ENCODE assay signal across 8 cellular contexts in the genomic region with DNA sequence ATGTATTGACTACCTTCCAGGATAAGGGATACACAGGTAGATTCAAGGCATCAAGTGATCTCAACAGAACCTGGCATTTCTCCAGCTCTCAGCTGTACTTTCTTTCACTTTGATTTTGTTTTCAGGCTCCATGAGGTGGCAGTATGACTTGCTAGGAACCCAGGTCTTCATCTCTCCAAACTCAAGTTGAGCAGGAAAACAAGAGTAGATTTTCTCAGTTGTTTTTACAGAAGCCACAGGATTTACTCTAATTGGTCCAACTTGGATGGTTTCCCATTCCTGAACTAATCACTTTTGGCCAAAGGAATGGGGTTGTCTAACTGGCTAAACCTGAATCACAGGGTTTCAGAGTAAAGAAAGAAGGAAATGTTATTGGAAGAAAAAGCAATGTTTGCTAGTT.
DNase-seq lines count a peak whose midpoint lies in the region; ATAC-seq and TF ChIP-seq lines count a peak whose summit lies in the region.

No MANE protein-coding gene starts in this region.

- H3K4me2 ChIP-seq in trophoblast cell (ENCODE audit: low read length), result no peak overlapping the region

- no peak overlapping the region for H4K12ac ChIP-seq in trophoblast cell (ENCODE audit: low read depth, low read length)

- H3K36me3 ChIP-seq in trophoblast cell (ENCODE audit: control insufficient read depth in 1 of 2, insufficient read depth in 2 of 2, low read length in 2 of 2), result no peaks in the 10 kb centered on the region

- peak; percentile 8 for DNase-seq in NCI-H2107 (lab: John Stamatoyannopoulos, UW)
- peak; percentile 87 for DNase-seq in choroid plexus epithelial cell (ENCODE audit: low read depth)
- DNase-seq in trophoblast cell, result peak; percentile 72 to 97
- no peak for DNase-seq in NCI-H524 treated with DMSO at 0.1 percent for 48 hours (lab: John Stamatoyannopoulos, UW)
- no peak for DNase-seq in activated CD4-positive, CD25-positive, alpha-beta regulatory T cell treated with anti-CD3 and anti-CD28 coated beads, Interleukin-2, amount 50 U/mL, for 72 hours
- DNase-seq in stimulated activated naive CD4-positive, alpha-beta T cell (lab: John Stamatoyannopoulos, UW), result no peak

- TF ChIP-seq CTCF in GM12874 (IDR thresholded peaks at IDR 0.05; ENCODE audit: insufficient read depth, low read depth, low read length) (peak; percentile 22; the same call in 1 of the 2 replicates), choroid plexus epithelial cell (conservative IDR thresholded peaks at IDR 0.05; ENCODE audit: low read depth, low read length) (peak; percentile 57)

- H4K8ac ChIP-seq in trophoblast cell (ENCODE audit: low read depth, low read length), result no peak overlapping the region

- no peaks in the 10 kb centered on the region for H3K79me2 ChIP-seq in trophoblast cell (ENCODE audit: control insufficient read depth, insufficient read depth, low read length, poor library complexity)

- peak overlapping the region; percentile 33 for H3K27ac ChIP-seq in trophoblast cell (ENCODE audit: low read depth, low read length)

- no peak overlapping the region for H3K9ac ChIP-seq in trophoblast cell (ENCODE audit: low read length)

- H3K23ac ChIP-seq in trophoblast cell (ENCODE audit: low read length), result no peak overlapping the region

- H3K9me3 ChIP-seq in trophoblast cell (ENCODE audit: insufficient read depth, low read depth, low read length), result no peaks in the 10 kb centered on the region

- no peak overlapping the region for H3K14ac ChIP-seq in trophoblast cell (ENCODE audit: low read length)

- no peak overlapping the region for H2BK12ac ChIP-seq in trophoblast cell (ENCODE audit: low read length)

- peak overlapping the region; percentile 24 for H4K91ac ChIP-seq in trophoblast cell (ENCODE audit: low read depth, low read length)

- H3K18ac ChIP-seq in trophoblast cell (ENCODE audit: low read length), result no peak overlapping the region

- H2AFZ ChIP-seq in trophoblast cell (ENCODE audit: insufficient read depth, low read length, poor library complexity), result no peak overlapping the region

- no peaks in the 10 kb centered on the region for H3K4me1 ChIP-seq in trophoblast cell (ENCODE audit: control insufficient read depth in 1 of 2, insufficient read depth in 2 of 2, low read length in 2 of 2)

- no peak overlapping the region for H3K4me3 ChIP-seq in choroid plexus epithelial cell (ENCODE audit: low read depth, low read length)
- H3K4me3 ChIP-seq in trophoblast cell (ENCODE audit: low read depth, low read length), result no peak overlapping the region

- H2BK5ac ChIP-seq in trophoblast cell (ENCODE audit: low read depth, low read length, poor library complexity), result no peak overlapping the region

- no peak overlapping the region for H2BK120ac ChIP-seq in trophoblast cell (ENCODE audit: insufficient read depth, low read length, poor library complexity)

- H3K79me1 ChIP-seq in trophoblast cell (ENCODE audit: low read length), result no peaks in the 10 kb centered on the region

- ATAC-seq in GM18867 (IDR thresholded peaks at IDR 0.05; ENCODE audit: unreplicated experiment), result no peak

- no peak overlapping the region for H2AK5ac ChIP-seq in trophoblast cell (ENCODE audit: low read length)

- H3K4ac ChIP-seq in trophoblast cell (ENCODE audit: low read depth, low read length), result no peak overlapping the region

- no peaks in the 10 kb centered on the region for H3K27me3 ChIP-seq in trophoblast cell (ENCODE audit: insufficient read depth, low read length)

Comparison
In these comparisons a context has a peak if more than half of its experiments do, and no peak if none do; other contexts are left out.
1. DNase-seq: peak in NCI-H2107 (single experiment), choroid plexus epithelial cell (single experiment) and trophoblast cell (2 of 2); none in NCI-H524 treated with DMSO at 0.1 percent for 48 hours (single experiment), activated CD4-positive, CD25-positive, alpha-beta regulatory T cell treated with anti-CD3 and anti-CD28 coated beads, Interleukin-2, amount 50 U/mL, for 72 hours (single experiment) and stimulated activated naive CD4-positive, alpha-beta T cell (0 of 6).